11 cellular contexts compared by ENCODE assay signal in genomic region chr18:58567453-58568196, GRCh38.
DNase-seq lines count a peak whose midpoint lies in the region; FAIRE-seq and TF ChIP-seq lines count a peak whose summit lies in the region.
"Had no signal": no experiment of that assay in that cellular context is flagged by ENCODE, and none has a peak within 500 bp of the region (broad histone marks: within the 10 kb centered on the region; RNA-seq: fewer than 3 reads in every experiment).

No MANE protein-coding gene starts in this region.

- no peak overlapping the region for H3K4me3 ChIP-seq in bronchial epithelial cell (ENCODE audit: low read depth, low read length)

- peak; percentile 62 for DNase-seq in A172 (ENCODE audit: low spot score)
- peak; percentile 65 for DNase-seq in HT1080 (ENCODE audit: low read depth)
- peak; percentile 98 for DNase-seq in bronchial epithelial cell (ENCODE audit: low read depth)
- peak; percentile 97 for DNase-seq in kidney tubule cell (ENCODE audit: low spot score)
- no peak for DNase-seq in MV-4-11 (lab: John Stamatoyannopoulos, UW)
- no peak for DNase-seq in HuH-7 (ENCODE audit: low spot score)
- DNase-seq in globus pallidus (ENCODE audit: low spot score) = no peak
- no peak for DNase-seq in NCI-H146 (lab: John Stamatoyannopoulos, UW)
- DNase-seq: NCI-H2029 treated with DMSO at 0.1 percent for 48 hours; stimulated activated naive B cell treated with anti-CD40 and anti-IgM and Interleukin-4, amounts not matched to agents 10 μg/mL and 1 μg/mL and 100 μg/mL, for 72 hours had no signal

- FAIRE-seq in bronchial epithelial cell (lab: Jason Lieb, UNC) = peak; percentile 93
- FAIRE-seq: colon had no signal

- no peaks in the 10 kb centered on the region for H3K27me3 ChIP-seq in bronchial epithelial cell (ENCODE audit: control insufficient read depth, insufficient read depth, low read length)

- TF ChIP-seq CTCF in bronchial epithelial cell (IDR thresholded peaks at IDR 0.05; ENCODE audit: insufficient read depth, low read length, severe bottlenecking) = no peak

- no peaks in the 10 kb centered on the region for H3K36me3 ChIP-seq in bronchial epithelial cell (ENCODE audit: control insufficient read depth, insufficient read depth, low read length)

Comparison
In these comparisons a context has a peak if more than half of its experiments do, and no peak if none do; other contexts are left out.
1. DNase-seq: peak in A172 (single experiment), HT1080 (single experiment), bronchial epithelial cell (single experiment) and kidney tubule cell (single experiment); none in MV-4-11 (single experiment), HuH-7 (single experiment), globus pallidus (single experiment) and NCI-H146 (single experiment).